In the genomic region with DNA sequence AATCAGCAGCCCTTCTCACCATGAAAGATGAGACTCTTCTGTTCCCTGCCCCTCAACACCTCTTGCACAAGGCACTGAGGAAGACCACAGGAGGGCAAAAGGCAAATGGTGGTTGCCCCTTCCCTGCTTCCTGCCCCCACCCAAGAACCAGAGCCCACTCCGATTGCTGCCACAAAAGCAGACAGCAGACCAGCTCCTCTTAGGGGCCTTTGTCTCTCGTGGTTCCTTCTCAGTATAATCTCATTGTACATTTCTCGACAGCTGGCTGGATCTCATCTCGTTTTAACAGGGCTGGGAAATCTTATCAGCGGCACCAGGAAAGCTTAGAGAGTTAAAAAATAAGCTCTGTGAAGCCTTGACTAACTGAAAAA, we compare ENCODE assay signal across 8 cellular contexts. TPM values are rescaled to one million over a fixed set of nuclear protein-coding genes. Genes with fewer than 3 reads are reported as not detected.
DNase-seq lines count a peak whose midpoint lies in the region; ATAC-seq and TF ChIP-seq lines count a peak whose summit lies in the region.

No MANE protein-coding gene starts in this region.

- H3K36me3 Mint-ChIP-seq in activated CD8-positive, alpha-beta T cell treated with anti-CD3 and anti-CD28 coated beads for 36 hours (ENCODE audit: low read depth) = peaks cover 3% of the 10 kb centered on the region
- peaks cover 0 to 1% of the 10 kb centered on the region in 2 donors for H3K36me3 Mint-ChIP-seq in stimulated activated naive B cell treated with anti-CD40 and anti-IgM and Interleukin-4, amounts not matched to agents 10 μg/mL and 1 μg/mL and 100 μg/mL, for 72 hours

- H3K27me3 Mint-ChIP-seq in activated CD8-positive, alpha-beta T cell treated with anti-CD3 and anti-CD28 coated beads for 36 hours = no peaks in the 10 kb centered on the region
- H3K27me3 Mint-ChIP-seq in stimulated activated naive B cell treated with anti-CD40 and anti-IgM and Interleukin-4, amounts not matched to agents 10 μg/mL and 1 μg/mL and 100 μg/mL, for 72 hours = peaks cover 6 to 9% of the 10 kb centered on the region in 2 donors

- H3K27ac Mint-ChIP-seq in activated CD8-positive, alpha-beta T cell treated with anti-CD3 and anti-CD28 coated beads for 36 hours = peak overlapping the region; percentile 70
- H3K27ac Mint-ChIP-seq in stimulated activated naive B cell treated with anti-CD40 and anti-IgM and Interleukin-4, amounts not matched to agents 10 μg/mL and 1 μg/mL and 100 μg/mL, for 72 hours = peak overlapping the region; percentile 63

- DNase-seq in NCI-H345 treated with DMSO at 0.1 percent for 48 hours (lab: John Stamatoyannopoulos, UW; ENCODE audit: unreplicated experiment) (peak; percentile 25), NCI-H345 (lab: John Stamatoyannopoulos, UW) (no peak), amniotic stem cell (lab: John Stamatoyannopoulos, UW) (no peak)
- DNase-seq in activated CD8-positive, alpha-beta T cell treated with anti-CD3 and anti-CD28 coated beads for 36 hours = no peak
- DNase-seq in stimulated activated naive B cell treated with anti-CD40 and anti-IgM and Interleukin-4, amounts not matched to agents 10 μg/mL and 1 μg/mL and 100 μg/mL, for 72 hours = no peak

- H3K4me1 Mint-ChIP-seq in activated CD8-positive, alpha-beta T cell treated with anti-CD3 and anti-CD28 coated beads for 36 hours (ENCODE audit: low read depth) = peaks cover 49% of the 10 kb centered on the region
- peaks cover 14 to 35% of the 10 kb centered on the region in 2 donors for H3K4me1 Mint-ChIP-seq in stimulated activated naive B cell treated with anti-CD40 and anti-IgM and Interleukin-4, amounts not matched to agents 10 μg/mL and 1 μg/mL and 100 μg/mL, for 72 hours

- H3K4me3 Mint-ChIP-seq in activated CD8-positive, alpha-beta T cell treated with anti-CD3 and anti-CD28 coated beads for 36 hours = peak overlapping the region; percentile 66
- H3K4me3 Mint-ChIP-seq in stimulated activated naive B cell treated with anti-CD40 and anti-IgM and Interleukin-4, amounts not matched to agents 10 μg/mL and 1 μg/mL and 100 μg/mL, for 72 hours = peak overlapping the region; percentile 74 to 78

- POLR2A ChIA-PET in activated CD8-positive, alpha-beta T cell treated with anti-CD3 and anti-CD28 coated beads for 36 hours (lab: Charles Lee) = interaction anchor here (1.0 to 3.2 kb wide), 6 partner anchors 8 to 161 kb away, joined by 3 to 16 read pairs (median 4); no protein-coding TSS in a partner anchor

- ATAC-seq in activated CD8-positive, alpha-beta T cell treated with anti-CD3 and anti-CD28 coated beads for 36 hours = no peak
- no peak for ATAC-seq in stimulated activated naive B cell treated with anti-CD40 and anti-IgM and Interleukin-4, amounts not matched to agents 10 μg/mL and 1 μg/mL and 100 μg/mL, for 72 hours (replicated peaks)
- ATAC-seq in HG02571 (IDR thresholded peaks at IDR 0.05; ENCODE audit: unreplicated experiment) (no peak), GM18505 (IDR thresholded peaks at IDR 0.05; ENCODE audit: unreplicated experiment) (no peak)

- peak overlapping the region; percentile 98 for H3K27ac ChIP-seq in layer of hippocampus (ENCODE audit: low read depth, low read length)

- TF ChIP-seq CTCF in activated CD8-positive, alpha-beta T cell treated with anti-CD3 and anti-CD28 coated beads for 36 hours (IDR thresholded peaks at IDR 0.05) = no peak

- intact Hi-C loops in activated CD8-positive, alpha-beta T cell treated with anti-CD3 and anti-CD28 coated beads for 36 hours (cut with micrococcal nuclease) = loop anchor here (5.0 kb wide), 1 partner anchor 70 kb away; no protein-coding TSS in a partner anchor

- H3K27me3 ChIP-seq in layer of hippocampus (ENCODE audit: control insufficient read depth, insufficient read depth, low read length) = no peaks in the 10 kb centered on the region

- CTCF ChIA-PET in activated CD8-positive, alpha-beta T cell treated with anti-CD3 and anti-CD28 coated beads for 36 hours (lab: Charles Lee) = interaction anchor here (1.1 to 4.1 kb wide), 7 partner anchors 10 to 163 kb away, joined by 3 to 23 read pairs (median 7); no protein-coding TSS in a partner anchor

- no peak for TF ChIP-seq POLR2A in GM18505 (IDR thresholded peaks at IDR 0.05; ENCODE audit: borderline replicate concordance, extremely low read depth, insufficient read depth, insufficient read length)

- peaks cover 7% of the 10 kb centered on the region for H3K9me3 Mint-ChIP-seq in activated CD8-positive, alpha-beta T cell treated with anti-CD3 and anti-CD28 coated beads for 36 hours
- H3K9me3 Mint-ChIP-seq in stimulated activated naive B cell treated with anti-CD40 and anti-IgM and Interleukin-4, amounts not matched to agents 10 μg/mL and 1 μg/mL and 100 μg/mL, for 72 hours = no peaks in the 10 kb centered on the region

RNA-seq across cellular contexts. Expression of a gene that starts 1.1 kb away (rescaled TPM):
- 1 to 10 TPM; 6.4 to 6.6 TPM for total RNA-seq in activated CD8-positive, alpha-beta T cell treated with anti-CD3 and anti-CD28 coated beads for 36 hours
